In the genomic region with DNA sequence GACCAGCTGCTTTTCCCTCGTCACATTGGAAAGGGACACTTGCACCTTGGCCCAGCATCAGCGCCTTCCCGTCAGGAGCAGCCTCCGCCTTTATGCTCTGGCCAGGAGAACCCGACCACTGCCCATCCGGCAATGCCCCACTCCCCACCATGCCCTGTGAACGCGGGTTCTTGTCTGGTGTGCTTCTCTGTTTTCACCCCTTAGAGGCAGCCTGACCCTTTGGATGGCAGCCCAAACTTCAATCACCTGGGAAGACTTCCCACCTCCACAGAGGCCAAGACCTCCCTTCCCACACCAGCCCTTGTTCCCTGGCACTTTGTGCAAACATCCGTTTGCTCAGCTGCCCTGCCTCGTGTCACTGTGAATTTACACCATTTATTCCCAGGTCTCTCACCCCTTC, we compare ENCODE assay signal across 20 cellular contexts.
"Had no signal": no experiment of that assay in that cellular context is flagged by ENCODE, and none has a peak within 500 bp of the region (broad histone marks: within the 10 kb centered on the region; RNA-seq: fewer than 3 reads in every experiment).

No MANE protein-coding gene starts in this region.

- FAIRE-seq: endometrium, frontal cortex, islet of Langerhans, small intestine had no signal

- H3K27ac ChIP-seq: coronary artery, heart right ventricle, left ventricle myocardium inferior, suprapubic skin, tibial artery, upper lobe of left lung, vagina had no signal

- H3K27me3 ChIP-seq: suprapubic skin, upper lobe of left lung, vagina had no signal

- H3K9me3 ChIP-seq: heart right ventricle, left ventricle myocardium inferior, suprapubic skin, tibial artery, upper lobe of left lung, vagina had no signal

- ATAC-seq: esophagus mucosa, heart right ventricle, left cardiac atrium had no signal

- DNase-seq: effector CD8-positive, alpha-beta T cell; heart right ventricle; hypothalamus; left cardiac atrium; left ventricle myocardium inferior; mesendoderm; naive B cell; small intestine; stimulated activated CD4-positive, alpha-beta T cell treated with anti-CD3 and anti-CD28 coated beads, Interleukin-12 subunit alpha, Interleukin-12 subunit beta, amount 100 ng/mL, for 4 hours; stimulated activated naive CD4-positive, alpha-beta T cell; tibial artery had no signal

- H3K36me3 ChIP-seq: heart right ventricle, left ventricle myocardium inferior, suprapubic skin, tibial artery, upper lobe of left lung, vagina had no signal

- H3K4me1 ChIP-seq: suprapubic skin, tibial artery, vagina had no signal

- H3K4me3 ChIP-seq: coronary artery, heart right ventricle, left ventricle myocardium inferior, lung, suprapubic skin, tibial artery, upper lobe of left lung, vagina had no signal
